17 cellular contexts compared by ENCODE assay signal in genomic region chr1:111643097-111643496, GRCh38.
"Had no signal": no experiment of that assay in that cellular context is flagged by ENCODE, and none has a peak within 500 bp of the region (broad histone marks: within the 10 kb centered on the region; RNA-seq: fewer than 3 reads in every experiment).

No MANE protein-coding gene starts in this region.

- H3K4me3 Mint-ChIP-seq: activated naive CD4-positive, alpha-beta T cell treated with anti-CD3 and anti-CD28 coated beads for 36 hours had no signal

- H3K27ac ChIP-seq: body of pancreas, cardiac muscle cell, ovary, prostate gland, testis, uterus, WERI-Rb-1 had no signal

- H3K9me3 ChIP-seq: body of pancreas, ovary, prostate gland, testis, uterus had no signal

- DNase-seq: activated naive CD4-positive, alpha-beta T cell treated with anti-CD3 and anti-CD28 coated beads for 36 hours; anterior cingulate cortex; body of pancreas; foreskin fibroblast; left colon; naive thymus-derived CD4-positive, alpha-beta T cell; ovary; stimulated activated CD4-positive, alpha-beta T cell treated with anti-CD3 and anti-CD28 coated beads, Interleukin-2, amount 100 ng/mL, for 48 hours; stimulated activated CD8-positive, alpha-beta memory T cell treated with anti-CD3 and anti-CD28 coated beads, Interleukin-4, amount 100 ng/mL, for 48 hours; stimulated activated naive CD4-positive, alpha-beta T cell; testis; trophoblast cell; uterus; WERI-Rb-1 had no signal

- H3K27ac Mint-ChIP-seq: activated naive CD4-positive, alpha-beta T cell treated with anti-CD3 and anti-CD28 coated beads for 36 hours had no signal

- H3K4me3 ChIP-seq: body of pancreas, cardiac muscle cell, lung, ovary, prostate gland, testis, uterus had no signal

- H3K27me3 Mint-ChIP-seq: naive thymus-derived CD4-positive, alpha-beta T cell had no signal

- ATAC-seq: body of pancreas; left colon; naive thymus-derived CD4-positive, alpha-beta T cell had no signal

- H3K27me3 ChIP-seq: body of pancreas, cardiac muscle cell, ovary, testis, uterus had no signal

- H3K36me3 ChIP-seq: cardiac muscle cell, ovary, prostate gland, uterus, WERI-Rb-1 had no signal

- H3K4me1 ChIP-seq: prostate gland, testis, uterus had no signal
